In genomic region chr20:63186084-63186483, GRCh38 we compare ENCODE assay signal across 17 cellular contexts. TPM values are rescaled to one million over a fixed set of nuclear protein-coding genes. Genes with fewer than 3 reads are reported as not detected.
"Had no signal": no experiment of that assay in that cellular context is flagged by ENCODE, and none has a peak within 500 bp of the region (broad histone marks: within the 10 kb centered on the region; RNA-seq: fewer than 3 reads in every experiment).

No MANE protein-coding gene starts in this region.

- FAIRE-seq: RCC 7860 had no signal

- H3K9ac ChIP-seq: SK-N-SH had no signal

- H3K9me3 ChIP-seq: SK-N-SH had no signal

- DNase-seq: KBM-7, MV-4-11, NCI-H1048, NCI-H1105, NCI-H1417, NCI-H1436 treated with DMSO at 0.1 percent for 48 hours, NCI-H1694, NCI-H187 treated with DMSO at 0.1 percent for 48 hours, NCI-H2029 treated with DMSO at 0.1 percent for 48 hours, NCI-H2171 treated with DMSO at 0.1 percent for 48 hours, NCI-H345, NCI-H524, NCI-H526 treated with DMSO at 0.1 percent for 48 hours, NCI-H748 treated with DMSO at 0.1 percent for 48 hours, RPMI8226, SK-N-SH had no signal

- H3K4me2 ChIP-seq: SK-N-SH had no signal

- H3K9me2 ChIP-seq: SK-N-SH had no signal

RNA-seq across cellular contexts. Expression of gene BIRC7, which starts 49.6 kb away (rescaled TPM):
- polyA plus RNA-seq: SK-N-SH had no signal
